In genomic region chr17:81142301-81143199, GRCh38 we compare ENCODE assay signal across 9 cellular contexts. TPM values are rescaled to one million over a fixed set of nuclear protein-coding genes. Genes with fewer than 3 reads are reported as not detected.
DNase-seq lines count a peak whose midpoint lies in the region; ATAC-seq and TF ChIP-seq lines count a peak whose summit lies in the region.
"Had no signal": no experiment of that assay in that cellular context is flagged by ENCODE, and none has a peak within 500 bp of the region (broad histone marks: within the 10 kb centered on the region; RNA-seq: fewer than 3 reads in every experiment).

No MANE protein-coding gene starts in this region.

- no peak for TF ChIP-seq EP300 in transverse colon (IDR thresholded peaks at IDR 0.05; ENCODE audit: low read depth)

- no peaks in the 10 kb centered on the region for H3K9me3 Mint-ChIP-seq in Calu3 (ENCODE audit: low read depth, unreplicated experiment)

- H3K4me3 Mint-ChIP-seq in Calu3 (ENCODE audit: low read depth, unreplicated experiment) = no peak overlapping the region
- H3K4me3 Mint-ChIP-seq: T-helper 1 cell treated with Interleukin-12 subunit alpha and Interleukin-12 subunit beta and Interleukin-4 antibody, amounts not matched to agents 30 μg/mL and 1 μg/mL, for 36 hours had no signal

- TF ChIP-seq POLR2A in transverse colon (IDR thresholded peaks at IDR 0.05) = no peak

- peaks cover 9% of the 10 kb centered on the region for H3K36me3 Mint-ChIP-seq in Calu3 (ENCODE audit: insufficient read depth, unreplicated experiment)

- no peaks in the 10 kb centered on the region for H3K4me1 Mint-ChIP-seq in Calu3 (ENCODE audit: low read depth, unreplicated experiment)

- intact Hi-C loops in Calu3 (cut with micrococcal nuclease; ENCODE audit: unreplicated experiment) = no loop called here
- intact Hi-C loops in transverse colon (cut with DNase I; ENCODE audit: low total_unique reads) = loop anchor here (5.0 kb wide), 1 partner anchor 100 kb away; no protein-coding TSS in a partner anchor

- in situ Hi-C loops in transverse colon (cut with MboI; ENCODE audit: low pct_ligation_motif_present in 1 of 4, low pct_unique_long_range_greater_than_20kb in 1 of 4, low sequenced_read_pairs in 3 of 4) = no loop called here

- H3K27ac Mint-ChIP-seq in Calu3 (ENCODE audit: unreplicated experiment) = no peak overlapping the region
- H3K27ac Mint-ChIP-seq: T-helper 1 cell treated with Interleukin-12 subunit alpha and Interleukin-12 subunit beta and Interleukin-4 antibody, amounts not matched to agents 30 μg/mL and 1 μg/mL, for 36 hours had no signal

- TF ChIP-seq CTCF in Calu3 (IDR thresholded peaks at IDR 0.05; ENCODE audit: unreplicated experiment) (peak; percentile 57), osteoblast (IDR thresholded peaks at IDR 0.05; ENCODE audit: extremely low read depth, low read depth, low read length) (peak; percentile 54), transverse colon (IDR thresholded peaks at IDR 0.05) (peak; percentile 49 to 73 (median 66))

- no TSS peak for BruUV-seq in Calu3 (replicated peaks; lab: Mats Ljungman, UMichigan)

- H3K27me3 Mint-ChIP-seq in Calu3 (ENCODE audit: unreplicated experiment) = peaks cover 23% of the 10 kb centered on the region

- no peaks in the 10 kb centered on the region for H4K20me1 ChIP-seq in osteoblast (ENCODE audit: insufficient read depth, low read length)

- peak overlapping the region; percentile 39 for H3K4me2 ChIP-seq in osteoblast (ENCODE audit: insufficient read depth, low read length)

- H3K36me3 ChIP-seq in osteoblast (ENCODE audit: insufficient read depth, low read length) = no peaks in the 10 kb centered on the region
- no peaks in the 10 kb centered on the region for H3K36me3 ChIP-seq in transverse colon

- ATAC-seq in HG03045 (IDR thresholded peaks at IDR 0.05; ENCODE audit: unreplicated experiment) = no peak

- no peaks in the 10 kb centered on the region for H3K79me2 ChIP-seq in osteoblast (ENCODE audit: insufficient read depth, low read length)

- 34 to 91% methylated on average over 3 to 24 of the region's 25 CpGs for WGBS in transverse colon (ENCODE audit: low coverage in 1 of 2), 2 donors

- CTCF ChIA-PET in Calu3 (lab: Charles Lee) = interaction anchor here (0.7 to 1.4 kb wide), 5 partner anchors 12 to 154 kb away, joined by 3 to 6 read pairs (median 3); partner anchors contain the start of gene CEP131

- DNase-seq in Calu3 (peak; percentile 81), LHCN-M2 (ENCODE audit: low read depth) (peak; percentile 58), RPMI7951 (ENCODE audit: low read depth) (peak; percentile 58), foreskin melanocyte (peak; percentile 53), osteoblast (ENCODE audit: insufficient read length, low spot score, missing footprints) (peak; percentile 97), transverse colon (peak; percentile 81)
- peak; percentile 40 for DNase-seq in activated effector memory CD4-positive, alpha-beta T cell treated with Interleukin-2 at 50 U/mL for 16 hours

- H3K27me3 ChIP-seq in osteoblast (ENCODE audit: insufficient read depth, low read length) = no peaks in the 10 kb centered on the region
- H3K27me3 ChIP-seq in transverse colon = no peaks in the 10 kb centered on the region

- H3K9me3 ChIP-seq in osteoblast (ENCODE audit: low read depth, low read length) = no peaks in the 10 kb centered on the region
- H3K9me3 ChIP-seq in transverse colon = no peaks in the 10 kb centered on the region

- H3K4me1 ChIP-seq in osteoblast (ENCODE audit: insufficient read depth, low read length) (no peaks in the 10 kb centered on the region), transverse colon (peaks cover 0 to 9% (median 5%) of the 10 kb centered on the region in 4 donors)

- H3K4me3 ChIP-seq in osteoblast (ENCODE audit: insufficient read depth, low read length) (peak overlapping the region; percentile 25), transverse colon (no peak overlapping the region)

- no peak overlapping the region for H3K27ac ChIP-seq in osteoblast (ENCODE audit: low read depth, low read length)
- no peak overlapping the region for H3K27ac ChIP-seq in transverse colon

- H2AFZ ChIP-seq in osteoblast (ENCODE audit: low read length) = peak overlapping the region; percentile 95

RNA-seq across cellular contexts. Expression of gene PVALEF, which starts 22.8 kb away (rescaled TPM):
- total RNA-seq in Calu3 (2022) (not detected in 2 replicates), LHCN-M2 (2014; rRNA removed) (not detected in 2 replicates), osteoblast (not detected in 2 replicates), transverse colon (not detected)
- not detected for polyA plus RNA-seq in LHCN-M2 (2012)
- not detected in 2 replicates for total RNA-seq in RPMI7951 (2014; rRNA removed; shearing (Covaris generic))

RNA-seq across cellular contexts. Expression of gene AATK, which starts 23.5 kb away (rescaled TPM):
- total RNA-seq in Calu3 (2022) (0.71 TPM in 1 of 2 replicates, not detected in the other), LHCN-M2 (2014; rRNA removed) (0.06 and 0.23 TPM in 2 replicates), osteoblast (under 0.01 TPM in 1 of 2 replicates, not detected in the other), transverse colon (10 to 100 TPM in 1 of 4 donors, 1 to 10 TPM in 3; 1.7 to 21.3 (median 8.6) TPM)
- polyA plus RNA-seq in LHCN-M2 (2012) = 0.11 TPM
- total RNA-seq in RPMI7951 (2014; rRNA removed; shearing (Covaris generic)) = not detected in 2 replicates

Comparison
In these comparisons a context has a peak if more than half of its experiments do, and no peak if none do; other contexts are left out.
1. DNase-seq: peak in every context shown above with its lines; median percentile 97 in osteoblast; 81 in Calu3; 81 in transverse colon; 58 in LHCN-M2; 58 in RPMI7951; 53 in foreskin melanocyte; 40 in activated effector memory CD4-positive, alpha-beta T cell treated with Interleukin-2 at 50 U/mL for 16 hours.